Comparison of ENCODE assay signal across 18 cellular contexts in the genomic region with DNA sequence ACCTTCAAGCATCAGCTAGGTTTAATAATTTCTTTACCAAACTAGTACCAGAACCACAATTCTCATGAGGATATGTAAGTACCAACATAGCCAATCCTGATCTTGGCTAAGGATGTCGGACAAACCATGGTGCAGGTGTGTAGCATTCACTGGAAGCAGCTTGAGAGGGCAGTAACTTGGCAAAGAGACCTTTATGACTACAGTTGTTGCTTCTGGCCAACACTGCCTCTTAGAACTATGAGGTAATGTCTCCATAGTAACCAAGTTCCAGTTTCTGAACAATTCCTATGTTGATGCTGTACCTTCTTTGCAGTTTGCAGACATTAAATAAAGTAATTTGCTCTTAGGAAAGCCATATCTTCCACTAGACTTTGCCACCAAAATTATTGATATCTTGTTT. TPM values are rescaled to one million over a fixed set of nuclear protein-coding genes. Genes with fewer than 3 reads are reported as not detected.
DNase-seq lines count a peak whose midpoint lies in the region; ATAC-seq and TF ChIP-seq lines count a peak whose summit lies in the region.
"Had no signal": no experiment of that assay in that cellular context is flagged by ENCODE, and none has a peak within 500 bp of the region (broad histone marks: within the 10 kb centered on the region; RNA-seq: fewer than 3 reads in every experiment).

A gene with protein sequence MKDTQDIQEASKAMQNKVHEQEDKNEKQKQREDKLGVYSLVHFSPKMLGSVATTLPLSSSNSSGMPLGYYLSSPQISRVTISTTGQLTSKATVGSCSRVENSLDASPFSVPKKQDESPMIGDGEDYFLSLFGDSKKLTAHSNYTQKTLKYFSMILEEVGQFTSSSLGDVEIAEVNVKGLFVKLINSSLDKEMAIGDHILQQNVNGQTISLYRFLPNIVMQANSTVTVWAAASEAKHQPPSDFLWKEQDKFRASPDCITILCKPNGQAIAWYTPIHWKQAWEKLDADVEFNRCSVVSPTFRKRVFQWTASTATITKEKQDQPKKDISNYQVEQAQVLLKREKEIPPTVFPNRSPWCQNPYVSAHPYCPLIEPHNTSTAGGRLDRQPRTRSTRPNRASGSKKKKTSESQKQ (minus strand): TSS at position 201 of the 400 bp plus-strand sequence. CDS start 324 bp downstream, outside the sequence.

- H3K36me3 Mint-ChIP-seq in endothelial cell (ENCODE audit: low read depth, unreplicated experiment) (no peaks in the 10 kb centered on the region), glutamatergic neuron (ENCODE audit: unreplicated experiment) (no peaks in the 10 kb centered on the region)
- H3K36me3 Mint-ChIP-seq: mesothelial cell of epicardium had no signal

- H3K9me3 Mint-ChIP-seq in endothelial cell (ENCODE audit: unreplicated experiment), result no peaks in the 10 kb centered on the region
- no peaks in the 10 kb centered on the region for H3K9me3 Mint-ChIP-seq in glutamatergic neuron (ENCODE audit: unreplicated experiment)
- H3K9me3 Mint-ChIP-seq: activated CD4-positive, alpha-beta T cell treated with anti-CD3 and anti-CD28 coated beads, Interleukin-2, amount 10 ng/mL, durations not matched to agents 7 days and 5 days; mesothelial cell of epicardium; T-helper 2 cell treated with Interferon-gamma antibody and Interleukin-4, amounts not matched to agents 5 μg/mL and 100 μg/mL, for 36 hours had no signal

- H3K27ac Mint-ChIP-seq in endothelial cell (ENCODE audit: unreplicated experiment) (no peak within 1 kb of the TSS), glutamatergic neuron (ENCODE audit: unreplicated experiment) (no peak within 1 kb of the TSS)
- H3K27ac Mint-ChIP-seq: activated CD4-positive, alpha-beta T cell treated with anti-CD3 and anti-CD28 coated beads, Interleukin-2, amount 10 ng/mL, durations not matched to agents 7 days and 5 days; B cell; mesothelial cell of epicardium; T-helper 2 cell treated with Interferon-gamma antibody and Interleukin-4, amounts not matched to agents 5 μg/mL and 100 μg/mL, for 36 hours had no signal

- H3K4me3 Mint-ChIP-seq in endothelial cell (ENCODE audit: unreplicated experiment), result no peak within 1 kb of the TSS
- H3K4me3 Mint-ChIP-seq in glutamatergic neuron (ENCODE audit: unreplicated experiment), result no peak within 1 kb of the TSS
- H3K4me3 Mint-ChIP-seq: activated CD4-positive, alpha-beta T cell treated with anti-CD3 and anti-CD28 coated beads, Interleukin-2, amount 10 ng/mL, durations not matched to agents 7 days and 5 days; B cell; mesothelial cell of epicardium; T-helper 2 cell treated with Interferon-gamma antibody and Interleukin-4, amounts not matched to agents 5 μg/mL and 100 μg/mL, for 36 hours had no signal

- H3K27me3 Mint-ChIP-seq in endothelial cell (ENCODE audit: unreplicated experiment), result no peaks in the 10 kb centered on the region
- H3K27me3 Mint-ChIP-seq in glutamatergic neuron (ENCODE audit: unreplicated experiment), result no peaks in the 10 kb centered on the region
- H3K27me3 Mint-ChIP-seq: activated CD4-positive, alpha-beta T cell treated with anti-CD3 and anti-CD28 coated beads, Interleukin-2, amount 10 ng/mL, durations not matched to agents 7 days and 5 days had no signal

- no peak for TF ChIP-seq CTCF in astrocyte of the spinal cord (IDR thresholded peaks at IDR 0.05; ENCODE audit: low read depth, low read length)
- TF ChIP-seq CTCF in endothelial cell (IDR thresholded peaks at IDR 0.05; ENCODE audit: unreplicated experiment), result no peak
- no peak for TF ChIP-seq CTCF in glutamatergic neuron (IDR thresholded peaks at IDR 0.05; ENCODE audit: partially characterized antibody, unreplicated experiment)

- DNase-seq in AG08395 (ENCODE audit: low spot score), result peak; percentile 40
- DNase-seq in astrocyte of the spinal cord (ENCODE audit: low read depth, low spot score), result peak; percentile 84
- DNase-seq in iris pigment epithelial cell (ENCODE audit: low read depth), result peak; percentile 85
- DNase-seq in GF-D8 (lab: John Stamatoyannopoulos, UW), result no peak
- no peak for DNase-seq in endothelial cell (ENCODE audit: low spot score)
- DNase-seq in glutamatergic neuron, result no peak
- DNase-seq: activated CD4-positive, alpha-beta T cell treated with anti-CD3 and anti-CD28 coated beads, Interleukin-2, amount 10 ng/mL, durations not matched to agents 7 days and 5 days; body of pancreas; DND-41; NCI-H1105; NCI-H526 had no signal

- in situ Hi-C loops in astrocyte of the spinal cord (cut with HindIII; ENCODE audit: low sequenced_read_pairs), result no loop called here

- H3K4me1 Mint-ChIP-seq in endothelial cell (ENCODE audit: unreplicated experiment), result no peaks in the 10 kb centered on the region
- H3K4me1 Mint-ChIP-seq in glutamatergic neuron (ENCODE audit: low read depth, unreplicated experiment), result no peaks in the 10 kb centered on the region
- H3K4me1 Mint-ChIP-seq: B cell had no signal

- ATAC-seq in HG02981 (IDR thresholded peaks at IDR 0.05; ENCODE audit: unreplicated experiment), result peak; percentile 48
- ATAC-seq in HG02973 (IDR thresholded peaks at IDR 0.05; ENCODE audit: unreplicated experiment), result no peak
- ATAC-seq: body of pancreas had no signal

- H3K4me3 ChIP-seq in astrocyte of the spinal cord (ENCODE audit: low read depth, low read length), result no peak within 1 kb of the TSS
- H3K4me3 ChIP-seq: body of pancreas had no signal

RNA-seq across cellular contexts. Expression of the gene that starts here (rescaled TPM):
- total RNA-seq in endothelial cell (ENCODE audit: unreplicated experiment), result not detected
- 1.1 TPM for total RNA-seq in glutamatergic neuron (ENCODE audit: unreplicated experiment)
- total RNA-seq: activated CD4-positive, alpha-beta T cell treated with anti-CD3 and anti-CD28 coated beads, Interleukin-2, amount 10 ng/mL, durations not matched to agents 7 days and 5 days; B cell; H4; mesothelial cell of epicardium; osteocyte had no signal

Comparison
In these comparisons a context has a peak if more than half of its experiments do, and no peak if none do; other contexts are left out.
1. DNase-seq: peak in AG08395 (single experiment), astrocyte of the spinal cord (single experiment) and iris pigment epithelial cell (single experiment); none in GF-D8 (single experiment), endothelial cell (single experiment) and glutamatergic neuron (single experiment).